Comparison of ENCODE assay signal across 25 cellular contexts in genomic region chr1:37078866-37079265, GRCh38. TPM values are rescaled to one million over a fixed set of nuclear protein-coding genes. Genes with fewer than 3 reads are reported as not detected.
"Had no signal": no experiment of that assay in that cellular context is flagged by ENCODE, and none has a peak within 500 bp of the region (broad histone marks: within the 10 kb centered on the region; RNA-seq: fewer than 3 reads in every experiment).

No MANE protein-coding gene starts in this region.

- H3K4me1 ChIP-seq: left lung, lower lobe of right lung, parathyroid adenoma, psoas muscle, stomach, testis, thyroid gland, transverse colon, upper lobe of left lung, vagina had no signal

- H3K27ac ChIP-seq: left lung, lower lobe of right lung, parathyroid adenoma, psoas muscle, sigmoid colon, stomach, testis, thyroid gland, transverse colon, upper lobe of left lung, vagina had no signal

- H3K79me2 ChIP-seq: parathyroid adenoma had no signal

- H3K4me3 ChIP-seq: left lung, lower lobe of right lung, psoas muscle, stomach, testis, thyroid gland, transverse colon, upper lobe of left lung, vagina had no signal

- H3K9ac ChIP-seq: parathyroid adenoma had no signal

- H2AFZ ChIP-seq: parathyroid adenoma had no signal

- H3K36me3 ChIP-seq: left lung, lower lobe of right lung, sigmoid colon, stomach, thyroid gland, transverse colon, upper lobe of left lung, vagina had no signal

- DNase-seq: immature natural killer cell; kidney; left colon; left lung; lower lobe of right lung; mammary epithelial cell; mesenchymal stem cell; naive thymus-derived CD8-positive, alpha-beta T cell; psoas muscle; sigmoid colon; small intestine; stimulated activated CD4-positive, alpha-beta T cell treated with anti-CD3 and anti-CD28 coated beads, Interleukin-1b, Interleukin-23, amount 100 ng/mL, for 48 hours; stimulated activated CD4-positive, alpha-beta T cell treated with anti-CD3 and anti-CD28 coated beads, Interleukin-2, amount 100 ng/mL, for 48 hours; stimulated activated CD4-positive, alpha-beta T cell treated with anti-CD3 and anti-CD28 coated beads, Interleukin-4, amount 100 ng/mL, for 4 hours; stimulated activated CD8-positive, alpha-beta memory T cell treated with anti-CD3 and anti-CD28 coated beads, Interleukin-4, amount 100 ng/mL, for 48 hours; stimulated activated naive CD4-positive, alpha-beta T cell treated with Interleukin-2 at 50 U/mL for 16 hours; stomach; testis; thyroid gland; transverse colon; upper lobe of left lung had no signal

- H3K27me3 ChIP-seq: testis, thyroid gland, upper lobe of left lung, vagina had no signal

- H3K9me3 ChIP-seq: left lung, lower lobe of right lung, psoas muscle, sigmoid colon, stomach, testis, thyroid gland, transverse colon, upper lobe of left lung, vagina had no signal

- ATAC-seq: left colon; left lung; lower lobe of right lung; naive thymus-derived CD8-positive, alpha-beta T cell; psoas muscle; stimulated activated memory B cell treated with anti-CD40 and anti-IgM and Interleukin-4, amounts not matched to agents 10 μg/mL and 1 μg/mL and 100 μg/mL, for 72 hours had no signal

RNA-seq across cellular contexts. Expression of gene GRIK3, which starts 44.6 kb away (rescaled TPM):
- total RNA-seq: mammary epithelial cell; naive thymus-derived CD8-positive, alpha-beta T cell; osteocyte had no signal
